8 cellular contexts compared by ENCODE assay signal in genomic region chr19:45577111-45577905, GRCh38. TPM values are rescaled to one million over a fixed set of nuclear protein-coding genes. Genes with fewer than 3 reads are reported as not detected.
DNase-seq lines count a peak whose midpoint lies in the region; ATAC-seq and TF ChIP-seq lines count a peak whose summit lies in the region.

No MANE protein-coding gene starts in this region.

- H3K4me3 Mint-ChIP-seq in GM23338 = peak overlapping the region; percentile 4; the same call in 1 of the 3 replicates
- H3K4me3 Mint-ChIP-seq in activated T-helper 17 cell treated with anti-CD3 and anti-CD28 coated beads, Interleukin-2, amount 50 U/mL, for 72 hours = no peak overlapping the region

- in situ Hi-C loops in gastrocnemius medialis (cut with MboI; ENCODE audit: low sequenced_read_pairs in 4 of 4) = no loop called here

- peak overlapping the region; percentile 35 for H3K4me2 ChIP-seq in GM23338

- H3K36me3 ChIP-seq in GM23338 (ENCODE audit: insufficient read depth) = no peaks in the 10 kb centered on the region
- peaks cover 0 to 10% (median 0%) of the 10 kb centered on the region in 9 donors for H3K36me3 ChIP-seq in heart right ventricle
- no peaks in the 10 kb centered on the region for H3K36me3 ChIP-seq in gastrocnemius medialis

- peak overlapping the region; percentile 46; the same call in 1 of the 2 replicates for H3K27ac Mint-ChIP-seq in GM23338
- H3K27ac Mint-ChIP-seq in activated T-helper 17 cell treated with anti-CD3 and anti-CD28 coated beads, Interleukin-2, amount 50 U/mL, for 72 hours = peak overlapping the region; percentile 16

- H3K4me1 ChIP-seq in GM23338 (ENCODE audit: insufficient read depth) (peaks cover 22% of the 10 kb centered on the region), heart right ventricle (peaks cover 0 to 58% (median 24%) of the 10 kb centered on the region in 9 donors), gastrocnemius medialis (peaks cover 24 to 49% of the 10 kb centered on the region in 2 donors)

- peaks cover 35% of the 10 kb centered on the region for H3K79me2 ChIP-seq in GM23338 (replicated peaks; ENCODE audit: insufficient read depth)

- H3K36me3 Mint-ChIP-seq in GM23338 (ENCODE audit: low read depth) = peaks cover 7% of the 10 kb centered on the region; the same call in 1 of the 3 replicates
- H3K36me3 Mint-ChIP-seq in activated T-helper 17 cell treated with anti-CD3 and anti-CD28 coated beads, Interleukin-2, amount 50 U/mL, for 72 hours (ENCODE audit: low read depth) = peaks cover 11% of the 10 kb centered on the region

- ATAC-seq in GM23338 (peak; percentile 84), heart right ventricle (peak; percentile 65 to 87 (median 80)), gastrocnemius medialis (peak; percentile 96 to 97), GM21825 (IDR thresholded peaks at IDR 0.05; ENCODE audit: unreplicated experiment) (no peak)
- no peak for ATAC-seq in activated T-helper 17 cell treated with anti-CD3 and anti-CD28 coated beads, Interleukin-2, amount 50 U/mL, for 72 hours (replicated peaks)

- DNase-seq in GM23338 (ENCODE audit: low spot score) = peak; percentile 54
- DNase-seq in heart right ventricle = peak in 1 of 2 donors; percentile 38
- peak; percentile 65 to 79 for DNase-seq in gastrocnemius medialis
- no peak for DNase-seq in NCI-H345 treated with DMSO at 0.1 percent for 48 hours (lab: John Stamatoyannopoulos, UW; ENCODE audit: unreplicated experiment)
- no peak for DNase-seq in D341Med (ENCODE audit: low spot score)
- no peak for DNase-seq in KG1 (lab: John Stamatoyannopoulos, UW)

- H2AFZ ChIP-seq in GM23338 = no peak overlapping the region

- no peaks in the 10 kb centered on the region for H3K27me3 ChIP-seq in GM23338 (ENCODE audit: insufficient read depth)
- no peaks in the 10 kb centered on the region for H3K27me3 ChIP-seq in heart right ventricle
- H3K27me3 ChIP-seq in gastrocnemius medialis = no peaks in the 10 kb centered on the region

- H3K27ac ChIP-seq in GM23338 (ENCODE audit: low read depth) (peak overlapping the region; percentile 0; the same call in 1 of the 2 replicates), heart right ventricle (peak overlapping the region; percentile 40 to 80 (median 66)), gastrocnemius medialis (peak overlapping the region; percentile 65 to 81 (median 78))

- TF ChIP-seq POLR2A in gastrocnemius medialis (IDR thresholded peaks at IDR 0.05) = no peak

- H3K9me2 ChIP-seq in GM23338 (ENCODE audit: insufficient read depth) = no peaks in the 10 kb centered on the region

- H3K4me3 ChIP-seq in GM23338 = no peak overlapping the region
- H3K4me3 ChIP-seq in heart right ventricle = no peak overlapping the region
- no peak overlapping the region for H3K4me3 ChIP-seq in gastrocnemius medialis

- WGBS in heart right ventricle, 2 donors = 35 to 38% methylated on average over 11 of the region's 11 CpGs

- H3K4me1 Mint-ChIP-seq in GM23338 = peaks cover 23% of the 10 kb centered on the region
- H3K4me1 Mint-ChIP-seq in activated T-helper 17 cell treated with anti-CD3 and anti-CD28 coated beads, Interleukin-2, amount 50 U/mL, for 72 hours = peaks cover 9% of the 10 kb centered on the region

- no peaks in the 10 kb centered on the region; the same call in 1 of the 2 replicates for H4K20me1 ChIP-seq in GM23338 (replicated peaks; ENCODE audit: insufficient read depth)

- 0 out of 2 replicates have a peak, but pooled peaks cover 2% of the 10 kb centered on the region for H3F3A ChIP-seq in GM23338 (replicated peaks; ENCODE audit: low read depth)

- intact Hi-C loops in heart right ventricle (cut with DNase I) = loop anchor here in 1 of 10 donors (5.0 kb wide), 1 partner anchor 70 kb away; the partner anchor contains the start of gene VASP
- intact Hi-C loops in gastrocnemius medialis (cut with DNase I; ENCODE audit: low total_unique reads) = no loop called here

- H3K9me3 ChIP-seq in heart right ventricle (no peaks in the 10 kb centered on the region), gastrocnemius medialis (no peaks in the 10 kb centered on the region)

- no peaks in the 10 kb centered on the region for H3K9me3 Mint-ChIP-seq in GM23338
- H3K9me3 Mint-ChIP-seq in activated T-helper 17 cell treated with anti-CD3 and anti-CD28 coated beads, Interleukin-2, amount 50 U/mL, for 72 hours = no peaks in the 10 kb centered on the region

- H3K27me3 Mint-ChIP-seq in GM23338 (ENCODE audit: insufficient read depth, low read depth, poor library complexity) = peaks cover 5% of the 10 kb centered on the region
- no peaks in the 10 kb centered on the region for H3K27me3 Mint-ChIP-seq in activated T-helper 17 cell treated with anti-CD3 and anti-CD28 coated beads, Interleukin-2, amount 50 U/mL, for 72 hours

- TF ChIP-seq CTCF in GM23338 (conservative IDR thresholded peaks at IDR 0.05; ENCODE audit: low read depth in 2 of 2) (no peak), heart right ventricle (IDR thresholded peaks at IDR 0.05) (no peak), gastrocnemius medialis (IDR thresholded peaks at IDR 0.05 in 4 of 5, conservative IDR thresholded peaks at IDR 0.05 in 1 of 5) (no peak)

TF ChIP-seq in GM23338, 12 proteins besides CTCF, POLR2A, EP300 and RAD21:
- TF ChIP-seq CREB1 (CRISPR knock-in tag; IDR thresholded peaks at IDR 0.05; ENCODE audit: low read depth) (no peak), ZNF114 (CRISPR knock-in tag; IDR thresholded peaks at IDR 0.05) (no peak)

RNA-seq across cellular contexts. Expression of gene OPA3, which starts 7.3 kb away (rescaled TPM):
- 13.5 and 14.5 TPM in 2 replicates for total RNA-seq in GM23338 (2014; rRNA removed; shearing (Covaris generic))
- polyA plus RNA-seq in GM23338 (2016; fragmentation: Nextera tagmentation; extraction: Ambion mirVana) (9.1 and 11.5 TPM in 2 replicates), heart right ventricle (10 to 100 TPM; 10.2 to 10.7 TPM)
- total RNA-seq in activated T-helper 17 cell treated with anti-CD3 and anti-CD28 coated beads, Interleukin-2, amount 50 U/mL, for 72 hours = 10 to 100 TPM; 18.7 to 20.6 TPM
- total RNA-seq in heart right ventricle (10 to 100 TPM; 20.0 to 27.9 (median 24.2) TPM), gastrocnemius medialis (10 to 100 TPM; 14.8 to 32.5 (median 20.3) TPM)

RNA-seq across cellular contexts. Expression of gene GPR4, which starts 24.7 kb away (rescaled TPM):
- total RNA-seq in GM23338 (2014; rRNA removed; shearing (Covaris generic)) = 0.14 and 0.35 TPM in 2 replicates
- polyA plus RNA-seq in GM23338 (2016; fragmentation: Nextera tagmentation; extraction: Ambion mirVana) (0.06 and 0.59 TPM in 2 replicates), heart right ventricle (1 to 10 TPM; 5.7 to 9.4 TPM)
- under 1 TPM in 1 of 2 donors, not detected in 1; 0.13 TPM for total RNA-seq in activated T-helper 17 cell treated with anti-CD3 and anti-CD28 coated beads, Interleukin-2, amount 50 U/mL, for 72 hours
- total RNA-seq in heart right ventricle (10 to 100 TPM in 1 of 10 donors, 1 to 10 TPM in 9; 2.3 to 29.4 (median 5.2) TPM), gastrocnemius medialis (1 to 10 TPM in 3 of 4 donors, under 1 TPM in 1; 0.46 to 4.2 (median 2.2) TPM)

Comparison
In these comparisons a context has a peak if more than half of its experiments do, and no peak if none do; other contexts are left out.
1. ATAC-seq: peak in GM23338 (single experiment), heart right ventricle (8 of 8) and gastrocnemius medialis (2 of 2); none in activated T-helper 17 cell treated with anti-CD3 and anti-CD28 coated beads, Interleukin-2, amount 50 U/mL, for 72 hours (single experiment) and GM21825 (single experiment).
2. DNase-seq: peak in GM23338 (single experiment) and gastrocnemius medialis (2 of 2); none in NCI-H345 treated with DMSO at 0.1 percent for 48 hours (single experiment), D341Med (single experiment) and KG1 (single experiment).
3. H3K27ac ChIP-seq: peak in every context shown above with its lines; median percentile 78 in gastrocnemius medialis; 66 in heart right ventricle; 0 in GM23338.